In the genomic region with DNA sequence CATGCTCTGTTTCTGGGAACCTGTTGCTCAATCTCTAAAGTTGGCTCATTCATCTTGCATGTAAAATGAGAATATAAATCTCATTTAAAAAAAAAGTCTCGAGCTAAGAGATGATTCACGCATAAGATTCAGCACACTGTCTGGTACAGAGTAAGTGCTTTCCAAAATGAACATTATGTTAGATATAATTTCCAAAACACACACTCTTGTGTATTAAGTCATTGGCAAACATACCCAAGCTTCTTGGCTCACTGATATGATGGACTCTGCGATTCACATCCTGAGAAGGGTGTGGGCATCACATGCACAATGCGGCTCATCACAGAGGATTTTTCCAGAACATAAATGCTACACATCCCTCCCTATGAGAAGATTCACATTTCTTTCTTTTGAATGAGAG, we compare ENCODE assay signal across 7 cellular contexts.
DNase-seq lines count a peak whose midpoint lies in the region; ATAC-seq and TF ChIP-seq lines count a peak whose summit lies in the region.
"Not testable (repeated sequence)": the region's sequence is repeated elsewhere in the genome, so short reads cannot be mapped to it uniquely, and the experiment has no call there.

No MANE protein-coding gene starts in this region.

- H3K79me2 ChIP-seq in PC-3 (ENCODE audit: low read length): not testable (repeated sequence)

- not testable (repeated sequence) for H3K4me1 ChIP-seq in PC-3 (ENCODE audit: insufficient read depth, low read length); RWPE2 (ENCODE audit: insufficient read depth, poor library complexity, severe bottlenecking); foreskin keratinocyte; left lung; lung (ENCODE audit: control insufficient read depth in 2 of 2, insufficient read depth in 2 of 2, low read length in 2 of 2)

- not testable (repeated sequence) for H3K4me3 ChIP-seq in PC-3 (ENCODE audit: low read length); RWPE2 (ENCODE audit: severe bottlenecking); left lung; lung

- H3K9me3 ChIP-seq in PC-3 (ENCODE audit: low read length); RWPE2 (ENCODE audit: severe bottlenecking); left lung; lung (ENCODE audit: control insufficient read depth in 2 of 2, insufficient read depth in 1 of 2, low read length in 1 of 2): not testable (repeated sequence)

- ATAC-seq in PC-3: peak; percentile 40; the same call in 1 of the 2 replicates
- ATAC-seq in RWPE2 (ENCODE audit: low read depth): peak; percentile 72
- peak; percentile 89 for ATAC-seq in esophagus mucosa
- peak; percentile 25 for ATAC-seq in foreskin keratinocyte
- ATAC-seq in left lung: peak; percentile 27
- ATAC-seq in lung (ENCODE audit: insufficient read depth, low FRiP score): peak; percentile 19
- ATAC-seq in omental fat pad (ENCODE audit: low FRiP score): peak; percentile 95

- H3K9ac ChIP-seq in PC-3 (ENCODE audit: low read length): not testable (repeated sequence)

- not testable (repeated sequence) for H3K27ac ChIP-seq in PC-3 (ENCODE audit: low read length); RWPE2 (ENCODE audit: poor library complexity, severe bottlenecking); foreskin keratinocyte; left lung; lung (ENCODE audit: low read depth in 1 of 2, low read length in 1 of 2)

- not testable (repeated sequence) for H3K36me3 ChIP-seq in PC-3 (ENCODE audit: low read depth, low read length); RWPE2 (ENCODE audit: low read depth); left lung; lung (ENCODE audit: control insufficient read depth in 2 of 2, insufficient read depth in 2 of 2, low read length in 2 of 2)

- H3K27me3 ChIP-seq in PC-3 (ENCODE audit: low read length); RWPE2 (ENCODE audit: insufficient read depth, poor library complexity, severe bottlenecking); foreskin keratinocyte; left lung; lung (ENCODE audit: control insufficient read depth, insufficient read depth): not testable (repeated sequence)

- TF ChIP-seq CTCF in PC-3 (conservative IDR thresholded peaks at IDR 0.05; ENCODE audit: low read depth, low read length); RWPE2 (IDR thresholded peaks at IDR 0.05; ENCODE audit: poor library complexity, severe bottlenecking); foreskin keratinocyte (conservative IDR thresholded peaks at IDR 0.05); left lung (IDR thresholded peaks at IDR 0.05); lung (IDR thresholded peaks at IDR 0.05; ENCODE audit: control extremely low read depth, extremely low read depth); omental fat pad (IDR thresholded peaks at IDR 0.05): not testable (repeated sequence)

- POLR2A ChIA-PET in PC-3 (lab: Charles Lee; ENCODE audit: unreplicated experiment): not testable (repeated sequence)

- H3F3A ChIP-seq in PC-3 (ENCODE audit: low read length, unreplicated experiment): not testable (repeated sequence)

- CTCF ChIA-PET in PC-3 (lab: Charles Lee): not testable (repeated sequence)

- H3K4me2 ChIP-seq in PC-3 (ENCODE audit: low read length): not testable (repeated sequence)

- not testable (repeated sequence) for H2AFZ ChIP-seq in PC-3 (ENCODE audit: low read length)

- intact Hi-C loops in PC-3 (cut with micrococcal nuclease); left lung (cut with DNase I): not testable (repeated sequence)

- not testable (repeated sequence) for DNase-seq in PC-3; RWPE2 (ENCODE audit: low spot score); foreskin keratinocyte; left lung; lung (ENCODE audit: low spot score); omental fat pad (ENCODE audit: low spot score)

- WGBS in lung, 2 donors: 71 to 92% methylated on average over 2 of the region's 4 CpGs

- BruUV-seq in PC-3 (replicated peaks; lab: Mats Ljungman, UMichigan): not testable (repeated sequence)

- not testable (repeated sequence) for H3K9me2 ChIP-seq in PC-3 (replicated peaks; ENCODE audit: low read length)

- H4K20me1 ChIP-seq in PC-3 (ENCODE audit: low read length): not testable (repeated sequence)

Comparison
In these comparisons a context has a peak if more than half of its experiments do, and no peak if none do; other contexts are left out.
1. ATAC-seq: peak in every context shown above with its lines; median percentile 95 in omental fat pad; 89 in esophagus mucosa; 72 in RWPE2; 40 in PC-3; 27 in left lung; 25 in foreskin keratinocyte; 19 in lung.